In the genomic region with DNA sequence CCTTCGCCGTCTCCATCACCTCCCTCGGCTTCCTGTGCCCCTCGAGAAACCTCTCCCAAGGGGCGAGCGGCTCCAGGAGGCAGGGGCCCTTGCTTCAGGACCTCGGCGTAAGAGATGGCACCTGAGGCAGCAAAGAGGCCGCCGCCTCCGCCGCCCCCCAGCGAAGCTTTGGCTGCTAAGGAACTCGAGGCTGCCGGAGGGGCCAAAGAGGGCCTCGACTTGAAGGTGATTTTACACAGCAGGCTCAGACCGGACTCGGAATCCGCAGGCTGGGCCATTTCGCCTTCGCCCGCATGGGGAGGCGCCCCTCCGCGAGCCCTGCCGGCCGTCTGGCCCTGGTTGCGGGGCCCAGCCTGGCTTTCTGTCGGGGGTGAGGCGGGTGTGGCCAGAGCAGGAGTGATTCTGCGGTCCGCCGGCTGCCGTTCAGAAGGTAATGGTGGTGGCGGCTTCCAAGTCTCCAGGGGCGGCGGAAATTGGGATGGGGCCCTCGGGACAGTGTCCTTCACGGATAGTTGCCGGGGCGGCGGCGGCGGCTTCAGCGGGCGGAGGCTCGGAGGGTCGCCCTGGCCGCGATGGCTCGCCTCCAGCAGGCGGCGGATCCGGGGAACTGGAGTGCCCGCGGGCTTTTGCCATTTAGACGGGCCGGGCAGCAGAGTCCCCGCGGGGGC, we compare ENCODE assay signal across 1 cellular context.
TF ChIP-seq lines count a peak whose summit lies in the region.

No MANE protein-coding gene starts in this region.

TF ChIP-seq in GM23338, 12 proteins besides CTCF, POLR2A, EP300 and RAD21:
- TF ChIP-seq, protein P1, sequence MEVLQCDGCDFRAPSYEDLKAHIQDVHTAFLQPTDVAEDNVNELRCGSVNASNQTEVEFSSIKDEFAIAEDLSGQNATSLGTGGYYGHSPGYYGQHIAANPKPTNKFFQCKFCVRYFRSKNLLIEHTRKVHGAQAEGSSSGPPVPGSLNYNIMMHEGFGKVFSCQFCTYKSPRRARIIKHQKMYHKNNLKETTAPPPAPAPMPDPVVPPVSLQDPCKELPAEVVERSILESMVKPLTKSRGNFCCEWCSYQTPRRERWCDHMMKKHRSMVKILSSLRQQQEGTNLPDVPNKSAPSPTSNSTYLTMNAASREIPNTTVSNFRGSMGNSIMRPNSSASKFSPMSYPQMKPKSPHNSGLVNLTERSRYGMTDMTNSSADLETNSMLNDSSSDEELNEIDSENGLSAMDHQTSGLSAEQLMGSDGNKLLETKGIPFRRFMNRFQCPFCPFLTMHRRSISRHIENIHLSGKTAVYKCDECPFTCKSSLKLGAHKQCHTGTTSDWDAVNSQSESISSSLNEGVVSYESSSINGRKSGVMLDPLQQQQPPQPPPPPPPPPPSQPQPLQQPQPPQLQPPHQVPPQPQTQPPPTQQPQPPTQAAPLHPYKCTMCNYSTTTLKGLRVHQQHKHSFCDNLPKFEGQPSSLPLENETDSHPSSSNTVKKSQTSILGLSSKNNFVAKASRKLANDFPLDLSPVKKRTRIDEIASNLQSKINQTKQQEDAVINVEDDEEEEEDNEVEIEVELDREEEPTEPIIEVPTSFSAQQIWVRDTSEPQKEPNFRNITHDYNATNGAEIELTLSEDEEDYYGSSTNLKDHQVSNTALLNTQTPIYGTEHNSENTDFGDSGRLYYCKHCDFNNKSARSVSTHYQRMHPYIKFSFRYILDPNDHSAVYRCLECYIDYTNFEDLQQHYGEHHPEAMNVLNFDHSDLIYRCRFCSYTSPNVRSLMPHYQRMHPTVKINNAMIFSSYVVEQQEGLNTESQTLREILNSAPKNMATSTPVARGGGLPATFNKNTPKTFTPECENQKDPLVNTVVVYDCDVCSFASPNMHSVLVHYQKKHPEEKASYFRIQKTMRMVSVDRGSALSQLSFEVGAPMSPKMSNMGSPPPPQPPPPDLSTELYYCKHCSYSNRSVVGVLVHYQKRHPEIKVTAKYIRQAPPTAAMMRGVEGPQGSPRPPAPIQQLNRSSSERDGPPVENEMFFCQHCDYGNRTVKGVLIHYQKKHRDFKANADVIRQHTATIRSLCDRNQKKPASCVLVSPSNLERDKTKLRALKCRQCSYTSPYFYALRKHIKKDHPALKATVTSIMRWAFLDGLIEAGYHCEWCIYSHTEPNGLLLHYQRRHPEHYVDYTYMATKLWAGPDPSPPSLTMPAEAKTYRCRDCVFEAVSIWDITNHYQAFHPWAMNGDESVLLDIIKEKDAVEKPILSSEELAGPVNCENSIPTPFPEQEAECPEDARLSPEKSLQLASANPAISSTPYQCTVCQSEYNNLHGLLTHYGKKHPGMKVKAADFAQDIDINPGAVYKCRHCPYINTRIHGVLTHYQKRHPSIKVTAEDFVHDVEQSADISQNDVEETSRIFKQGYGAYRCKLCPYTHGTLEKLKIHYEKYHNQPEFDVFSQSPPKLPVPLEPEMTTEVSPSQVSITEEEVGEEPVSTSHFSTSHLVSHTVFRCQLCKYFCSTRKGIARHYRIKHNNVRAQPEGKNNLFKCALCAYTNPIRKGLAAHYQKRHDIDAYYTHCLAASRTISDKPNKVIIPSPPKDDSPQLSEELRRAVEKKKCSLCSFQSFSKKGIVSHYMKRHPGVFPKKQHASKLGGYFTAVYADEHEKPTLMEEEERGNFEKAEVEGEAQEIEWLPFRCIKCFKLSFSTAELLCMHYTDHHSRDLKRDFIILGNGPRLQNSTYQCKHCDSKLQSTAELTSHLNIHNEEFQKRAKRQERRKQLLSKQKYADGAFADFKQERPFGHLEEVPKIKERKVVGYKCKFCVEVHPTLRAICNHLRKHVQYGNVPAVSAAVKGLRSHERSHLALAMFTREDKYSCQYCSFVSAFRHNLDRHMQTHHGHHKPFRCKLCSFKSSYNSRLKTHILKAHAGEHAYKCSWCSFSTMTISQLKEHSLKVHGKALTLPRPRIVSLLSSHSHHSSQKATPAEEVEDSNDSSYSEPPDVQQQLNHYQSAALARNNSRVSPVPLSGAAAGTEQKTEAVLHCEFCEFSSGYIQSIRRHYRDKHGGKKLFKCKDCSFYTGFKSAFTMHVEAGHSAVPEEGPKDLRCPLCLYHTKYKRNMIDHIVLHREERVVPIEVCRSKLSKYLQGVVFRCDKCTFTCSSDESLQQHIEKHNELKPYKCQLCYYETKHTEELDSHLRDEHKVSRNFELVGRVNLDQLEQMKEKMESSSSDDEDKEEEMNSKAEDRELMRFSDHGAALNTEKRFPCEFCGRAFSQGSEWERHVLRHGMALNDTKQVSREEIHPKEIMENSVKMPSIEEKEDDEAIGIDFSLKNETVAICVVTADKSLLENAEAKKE (CRISPR knock-in tag; IDR thresholded peaks at IDR 0.05) = no peak
- TF ChIP-seq, protein P2, sequence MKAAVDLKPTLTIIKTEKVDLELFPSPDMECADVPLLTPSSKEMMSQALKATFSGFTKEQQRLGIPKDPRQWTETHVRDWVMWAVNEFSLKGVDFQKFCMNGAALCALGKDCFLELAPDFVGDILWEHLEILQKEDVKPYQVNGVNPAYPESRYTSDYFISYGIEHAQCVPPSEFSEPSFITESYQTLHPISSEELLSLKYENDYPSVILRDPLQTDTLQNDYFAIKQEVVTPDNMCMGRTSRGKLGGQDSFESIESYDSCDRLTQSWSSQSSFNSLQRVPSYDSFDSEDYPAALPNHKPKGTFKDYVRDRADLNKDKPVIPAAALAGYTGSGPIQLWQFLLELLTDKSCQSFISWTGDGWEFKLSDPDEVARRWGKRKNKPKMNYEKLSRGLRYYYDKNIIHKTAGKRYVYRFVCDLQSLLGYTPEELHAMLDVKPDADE (IDR thresholded peaks at IDR 0.05) = no peak
- TF ChIP-seq EZH2 (IDR thresholded peaks at IDR 0.05; ENCODE audit: low read depth, unreplicated experiment) = peak; percentile 22
